30 cellular contexts compared by ENCODE assay signal in the genomic region with DNA sequence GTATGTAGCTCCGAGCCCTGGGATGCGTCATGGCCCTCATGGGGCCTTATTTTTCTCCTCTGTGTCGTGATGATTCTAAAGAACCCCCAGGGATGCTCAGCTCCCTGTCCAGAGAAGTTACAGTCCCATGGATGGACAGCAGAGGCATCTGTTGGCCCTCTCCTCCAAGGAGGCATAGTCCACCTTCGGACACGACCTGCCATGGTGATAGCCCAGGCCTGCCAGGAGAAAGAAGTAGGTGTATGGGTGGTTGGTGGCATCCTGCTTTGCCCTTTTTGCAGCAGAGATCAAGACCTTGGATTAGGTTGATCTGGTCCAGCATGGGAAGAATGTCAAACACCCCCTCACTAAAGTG.
"Had no signal": no experiment of that assay in that cellular context is flagged by ENCODE, and none has a peak within 500 bp of the region (broad histone marks: within the 10 kb centered on the region; RNA-seq: fewer than 3 reads in every experiment).

No MANE protein-coding gene starts in this region.

- ATAC-seq: naive thymus-derived CD4-positive, alpha-beta T cell; natural killer cell; right lobe of liver; stimulated activated effector memory CD8-positive, alpha-beta T cell treated with anti-CD3 and anti-CD28 coated beads, Interleukin-12 subunit alpha, Interleukin-12 subunit beta, amount 100 ng/mL, for 72 hours; stimulated activated naive B cell treated with anti-CD40 and anti-IgM and Interleukin-4, amounts not matched to agents 10 μg/mL and 1 μg/mL and 100 μg/mL, for 72 hours had no signal

- H3K36me3 Mint-ChIP-seq: natural killer cell; neural progenitor cell; stimulated activated effector memory CD8-positive, alpha-beta T cell treated with anti-CD3 and anti-CD28 coated beads, Interleukin-12 subunit alpha, Interleukin-12 subunit beta, amount 100 ng/mL, for 72 hours; stimulated activated naive B cell treated with anti-CD40 and anti-IgM and Interleukin-4, amounts not matched to agents 10 μg/mL and 1 μg/mL and 100 μg/mL, for 72 hours had no signal

- H3K27ac Mint-ChIP-seq: naive thymus-derived CD4-positive, alpha-beta T cell; natural killer cell; nephron; neural progenitor cell; progenitor cell of endocrine pancreas; stimulated activated effector memory CD8-positive, alpha-beta T cell treated with anti-CD3 and anti-CD28 coated beads, Interleukin-12 subunit alpha, Interleukin-12 subunit beta, amount 100 ng/mL, for 72 hours; stimulated activated naive B cell treated with anti-CD40 and anti-IgM and Interleukin-4, amounts not matched to agents 10 μg/mL and 1 μg/mL and 100 μg/mL, for 72 hours; stimulated activated naive CD8-positive, alpha-beta T cell treated with anti-CD3 and anti-CD28 coated beads, Interleukin-15, Interleukin-2, amounts not matched to agents 100 ng/mL and 50 ng/mL, for 24 hours had no signal

- H3K9me3 Mint-ChIP-seq: natural killer cell; nephron; stimulated activated effector memory CD8-positive, alpha-beta T cell treated with anti-CD3 and anti-CD28 coated beads, Interleukin-12 subunit alpha, Interleukin-12 subunit beta, amount 100 ng/mL, for 72 hours; stimulated activated naive CD8-positive, alpha-beta T cell treated with anti-CD3 and anti-CD28 coated beads, Interleukin-15, Interleukin-2, amounts not matched to agents 100 ng/mL and 50 ng/mL, for 24 hours had no signal

- H3K4me1 Mint-ChIP-seq: naive thymus-derived CD4-positive, alpha-beta T cell; stimulated activated effector memory CD8-positive, alpha-beta T cell treated with anti-CD3 and anti-CD28 coated beads, Interleukin-12 subunit alpha, Interleukin-12 subunit beta, amount 100 ng/mL, for 72 hours; stimulated activated naive B cell treated with anti-CD40 and anti-IgM and Interleukin-4, amounts not matched to agents 10 μg/mL and 1 μg/mL and 100 μg/mL, for 72 hours had no signal

- DNase-seq: naive thymus-derived CD4-positive, alpha-beta T cell; natural killer cell; nucleus accumbens; ovary; posterior cingulate gyrus; retina; right cardiac atrium; right lobe of liver; sigmoid colon; small intestine; stimulated activated CD4-positive, alpha-beta T cell treated with anti-CD3 and anti-CD28 coated beads, Interleukin-15, amount 100 ng/mL, for 24 hours; stimulated activated CD4-positive, alpha-beta T cell treated with anti-CD3 and anti-CD28 coated beads, Interleukin-2, amount 100 ng/mL, for 24 hours; stimulated activated CD4-positive, alpha-beta T cell treated with anti-CD3 and anti-CD28 coated beads, Interleukin-2, amount 100 ng/mL, for 48 hours; stimulated activated CD4-positive, alpha-beta T cell treated with anti-CD3 and anti-CD28 coated beads, Interleukin-4, amount 100 ng/mL, for 24 hours; stimulated activated naive B cell treated with anti-CD40 and anti-IgM and Interleukin-4, amounts not matched to agents 10 μg/mL and 1 μg/mL and 100 μg/mL, for 72 hours; stimulated activated naive CD4-positive, alpha-beta T cell treated with Interleukin-2 at 50 U/mL for 16 hours; stomach; thyroid gland; trophoblast cell; upper lobe of left lung had no signal

- H3K36me3 ChIP-seq: neural progenitor cell, neutrophil, ovary, right lobe of liver, sigmoid colon, stomach, thoracic aorta, thyroid gland, tibial nerve, upper lobe of left lung, vagina had no signal

- H3K9me3 ChIP-seq: neutrophil, ovary, right lobe of liver, sigmoid colon, thoracic aorta, thyroid gland, upper lobe of left lung, vagina had no signal

- FAIRE-seq: small intestine had no signal

- H3K4me3 Mint-ChIP-seq: naive thymus-derived CD4-positive, alpha-beta T cell; natural killer cell; nephron; neural progenitor cell; stimulated activated effector memory CD8-positive, alpha-beta T cell treated with anti-CD3 and anti-CD28 coated beads, Interleukin-12 subunit alpha, Interleukin-12 subunit beta, amount 100 ng/mL, for 72 hours; stimulated activated naive B cell treated with anti-CD40 and anti-IgM and Interleukin-4, amounts not matched to agents 10 μg/mL and 1 μg/mL and 100 μg/mL, for 72 hours; stimulated activated naive CD8-positive, alpha-beta T cell treated with anti-CD3 and anti-CD28 coated beads, Interleukin-15, Interleukin-2, amounts not matched to agents 100 ng/mL and 50 ng/mL, for 24 hours had no signal

- H3K4me1 ChIP-seq: neural progenitor cell, parathyroid adenoma, right lobe of liver, sigmoid colon, stomach, thyroid gland, tibial nerve, upper lobe of left lung had no signal

- H3K4me3 ChIP-seq: neural progenitor cell, ovary, right lobe of liver, sigmoid colon, stomach, thoracic aorta, thyroid gland, tibial nerve, upper lobe of left lung, vagina had no signal

- H3K27me3 ChIP-seq: neural progenitor cell, ovary, right lobe of liver, thyroid gland, tibial nerve, upper lobe of left lung, vagina had no signal

- H3K27ac ChIP-seq: neural progenitor cell, neutrophil, ovary, parathyroid adenoma, right lobe of liver, sigmoid colon, stomach, thoracic aorta, thyroid gland, tibial nerve, upper lobe of left lung, vagina had no signal
